In genomic region chr14:60998617-60999016, GRCh38 we compare ENCODE assay signal across 29 cellular contexts.
"Had no signal": no experiment of that assay in that cellular context is flagged by ENCODE, and none has a peak within 500 bp of the region (broad histone marks: within the 10 kb centered on the region; RNA-seq: fewer than 3 reads in every experiment).

No MANE protein-coding gene starts in this region.

- H3K4me1 Mint-ChIP-seq: naive thymus-derived CD8-positive, alpha-beta T cell; nephron progenitor cell; neural crest cell; stimulated activated effector memory CD8-positive, alpha-beta T cell treated with anti-CD3 and anti-CD28 coated beads, Interleukin-12 subunit alpha, Interleukin-12 subunit beta, amount 100 ng/mL, for 72 hours; stimulated activated naive B cell treated with anti-CD40 and anti-IgM and Interleukin-4, amounts not matched to agents 10 μg/mL and 1 μg/mL and 100 μg/mL, for 72 hours had no signal

- H3K27me3 ChIP-seq: neutrophil, pancreas, right lobe of liver, sigmoid colon, suprapubic skin, testis, tibial artery, transverse colon, upper lobe of right lung, uterus had no signal

- H3K9me3 Mint-ChIP-seq: natural killer cell treated with Interleukin-12 subunit alpha and Interleukin-12 subunit beta and Interleukin-15 and Interleukin-18, amount 100 ng/mL, for 72 hours; neural crest cell; stimulated activated effector memory CD8-positive, alpha-beta T cell treated with anti-CD3 and anti-CD28 coated beads, Interleukin-12 subunit alpha, Interleukin-12 subunit beta, amount 100 ng/mL, for 72 hours; stimulated activated naive B cell treated with anti-CD40 and anti-IgM and Interleukin-4, amounts not matched to agents 10 μg/mL and 1 μg/mL and 100 μg/mL, for 72 hours; stimulated activated naive CD8-positive, alpha-beta T cell treated with anti-CD3 and anti-CD28 coated beads, Interleukin-15, Interleukin-2, amounts not matched to agents 100 ng/mL and 50 ng/mL, for 24 hours had no signal

- H3K27ac Mint-ChIP-seq: naive thymus-derived CD8-positive, alpha-beta T cell; natural killer cell treated with Interleukin-12 subunit alpha and Interleukin-12 subunit beta and Interleukin-15 and Interleukin-18, amount 100 ng/mL, for 72 hours; nephron progenitor cell; progenitor cell of endocrine pancreas; stimulated activated effector memory CD8-positive, alpha-beta T cell treated with anti-CD3 and anti-CD28 coated beads, Interleukin-12 subunit alpha, Interleukin-12 subunit beta, amount 100 ng/mL, for 72 hours; stimulated activated naive B cell treated with anti-CD40 and anti-IgM and Interleukin-4, amounts not matched to agents 10 μg/mL and 1 μg/mL and 100 μg/mL, for 72 hours; stimulated activated naive CD8-positive, alpha-beta T cell treated with anti-CD3 and anti-CD28 coated beads, Interleukin-15, Interleukin-2, amounts not matched to agents 100 ng/mL and 50 ng/mL, for 24 hours; type B pancreatic cell had no signal

- DNase-seq: naive thymus-derived CD8-positive, alpha-beta T cell; nephron progenitor cell; nucleus accumbens; pancreas; psoas muscle; right cardiac atrium; right lobe of liver; sigmoid colon; small intestine; stimulated activated CD4-positive, alpha-beta T cell treated with anti-CD3 and anti-CD28 coated beads, Interleukin-15, amount 100 ng/mL, for 24 hours; stimulated activated CD4-positive, alpha-beta T cell treated with anti-CD3 and anti-CD28 coated beads, Interleukin-2, amount 100 ng/mL, for 24 hours; stimulated activated CD4-positive, alpha-beta T cell treated with anti-CD3 and anti-CD28 coated beads, Interleukin-2, amount 100 ng/mL, for 48 hours; stimulated activated CD4-positive, alpha-beta T cell treated with anti-CD3 and anti-CD28 coated beads, Interleukin-4, amount 100 ng/mL, for 24 hours; stimulated activated naive B cell treated with anti-CD40 and anti-IgM and Interleukin-4, amounts not matched to agents 10 μg/mL and 1 μg/mL and 100 μg/mL, for 72 hours; stimulated activated naive CD4-positive, alpha-beta T cell treated with Interleukin-2 at 50 U/mL for 16 hours; substantia nigra; testis; tibial artery; transverse colon; upper lobe of right lung; uterus had no signal

- H3K36me3 ChIP-seq: neutrophil, pancreas, right lobe of liver, transverse colon, uterus had no signal

- ATAC-seq: naive thymus-derived CD8-positive, alpha-beta T cell; natural killer cell treated with Interleukin-12 subunit alpha and Interleukin-12 subunit beta and Interleukin-15 and Interleukin-18, amount 100 ng/mL, for 72 hours; pancreas; psoas muscle; right cardiac atrium; right lobe of liver; stimulated activated effector memory CD8-positive, alpha-beta T cell treated with anti-CD3 and anti-CD28 coated beads, Interleukin-12 subunit alpha, Interleukin-12 subunit beta, amount 100 ng/mL, for 72 hours; stimulated activated naive B cell treated with anti-CD40 and anti-IgM and Interleukin-4, amounts not matched to agents 10 μg/mL and 1 μg/mL and 100 μg/mL, for 72 hours; upper lobe of right lung had no signal

- H3K36me3 Mint-ChIP-seq: natural killer cell treated with Interleukin-12 subunit alpha and Interleukin-12 subunit beta and Interleukin-15 and Interleukin-18, amount 100 ng/mL, for 72 hours; stimulated activated effector memory CD8-positive, alpha-beta T cell treated with anti-CD3 and anti-CD28 coated beads, Interleukin-12 subunit alpha, Interleukin-12 subunit beta, amount 100 ng/mL, for 72 hours had no signal

- H3K27me3 Mint-ChIP-seq: naive thymus-derived CD8-positive, alpha-beta T cell; natural killer cell treated with Interleukin-12 subunit alpha and Interleukin-12 subunit beta and Interleukin-15 and Interleukin-18, amount 100 ng/mL, for 72 hours; progenitor cell of endocrine pancreas; stimulated activated naive B cell treated with anti-CD40 and anti-IgM and Interleukin-4, amounts not matched to agents 10 μg/mL and 1 μg/mL and 100 μg/mL, for 72 hours; stimulated activated naive CD8-positive, alpha-beta T cell treated with anti-CD3 and anti-CD28 coated beads, Interleukin-15, Interleukin-2, amounts not matched to agents 100 ng/mL and 50 ng/mL, for 24 hours; type B pancreatic cell had no signal

- H3K9me3 ChIP-seq: neutrophil, pancreas, psoas muscle, right lobe of liver, sigmoid colon, suprapubic skin, testis, tibial artery, transverse colon, upper lobe of right lung, uterus had no signal

- H3K4me3 ChIP-seq: pancreas, psoas muscle, right lobe of liver, sigmoid colon, suprapubic skin, testis, tibial artery, transverse colon, upper lobe of right lung, uterus had no signal

- H3K27ac ChIP-seq: neutrophil, pancreas, psoas muscle, right lobe of liver, sigmoid colon, suprapubic skin, testis, tibial artery, transverse colon, upper lobe of right lung, uterus had no signal

- H3K4me3 Mint-ChIP-seq: naive thymus-derived CD8-positive, alpha-beta T cell; natural killer cell treated with Interleukin-12 subunit alpha and Interleukin-12 subunit beta and Interleukin-15 and Interleukin-18, amount 100 ng/mL, for 72 hours; nephron progenitor cell; neural crest cell; stimulated activated effector memory CD8-positive, alpha-beta T cell treated with anti-CD3 and anti-CD28 coated beads, Interleukin-12 subunit alpha, Interleukin-12 subunit beta, amount 100 ng/mL, for 72 hours; stimulated activated naive B cell treated with anti-CD40 and anti-IgM and Interleukin-4, amounts not matched to agents 10 μg/mL and 1 μg/mL and 100 μg/mL, for 72 hours; stimulated activated naive CD8-positive, alpha-beta T cell treated with anti-CD3 and anti-CD28 coated beads, Interleukin-15, Interleukin-2, amounts not matched to agents 100 ng/mL and 50 ng/mL, for 24 hours; type B pancreatic cell had no signal

- H3K4me1 ChIP-seq: pancreas, psoas muscle, right lobe of liver, sigmoid colon, suprapubic skin, testis, tibial artery, transverse colon, upper lobe of right lung, uterus had no signal
